Comparison of ENCODE assay signal across 21 cellular contexts in the genomic region with DNA sequence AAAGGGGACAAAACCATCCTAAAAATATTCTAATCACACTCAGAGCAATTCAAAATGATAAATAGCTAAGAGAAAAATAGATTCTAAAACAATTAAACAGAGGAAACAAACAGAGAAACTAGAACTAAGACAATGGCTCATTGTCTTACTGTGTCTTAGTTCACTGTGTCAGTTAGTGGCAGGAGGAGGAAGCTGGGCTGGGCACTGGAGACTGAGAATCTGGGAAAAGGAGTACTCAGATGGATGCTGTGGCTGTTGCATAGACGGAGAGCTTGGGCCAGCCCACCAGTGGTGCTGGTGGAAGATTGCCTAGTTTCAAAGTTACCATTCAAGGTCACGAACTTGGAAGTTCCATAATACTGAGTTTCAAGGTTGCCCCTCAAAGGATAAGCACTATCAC.
DNase-seq lines count a peak whose midpoint lies in the region; ATAC-seq and TF ChIP-seq lines count a peak whose summit lies in the region.
"Had no signal": no experiment of that assay in that cellular context is flagged by ENCODE, and none has a peak within 500 bp of the region (broad histone marks: within the 10 kb centered on the region; RNA-seq: fewer than 3 reads in every experiment).

No MANE protein-coding gene starts in this region.

- H3K27me3 Mint-ChIP-seq in nephron progenitor cell (ENCODE audit: low read depth, poor library complexity): peaks cover 7% of the 10 kb centered on the region
- H3K27me3 Mint-ChIP-seq: activated naive CD8-positive, alpha-beta T cell; brain had no signal

- no peak for TF ChIP-seq POLR2A in transverse colon (IDR thresholded peaks at IDR 0.05)

- no peak for ATAC-seq in GM21528 (IDR thresholded peaks at IDR 0.05; ENCODE audit: low FRiP score, unreplicated experiment)
- ATAC-seq in HG03457 (IDR thresholded peaks at IDR 0.05; ENCODE audit: unreplicated experiment): no peak
- ATAC-seq: naive thymus-derived CD8-positive, alpha-beta T cell had no signal

- H3K36me3 ChIP-seq in transverse colon: no peaks in the 10 kb centered on the region
- H3K36me3 ChIP-seq: colonic mucosa had no signal

- TF ChIP-seq CTCF in nephron progenitor cell (IDR thresholded peaks at IDR 0.05) (no peak), transverse colon (IDR thresholded peaks at IDR 0.05) (no peak)

- H3K27ac ChIP-seq in transverse colon: peak overlapping the region; percentile 57 to 72 (median 60)
- H3K27ac ChIP-seq: C4-2B, colonic mucosa had no signal

- no peaks in the 10 kb centered on the region for H3K27me3 ChIP-seq in transverse colon
- H3K27me3 ChIP-seq: colonic mucosa had no signal

- no peaks in the 10 kb centered on the region for H3K9me3 ChIP-seq in transverse colon
- H3K9me3 ChIP-seq: colonic mucosa had no signal

- H3K36me3 Mint-ChIP-seq in nephron progenitor cell (ENCODE audit: low read depth): no peaks in the 10 kb centered on the region
- H3K36me3 Mint-ChIP-seq: activated naive CD8-positive, alpha-beta T cell; brain; naive thymus-derived CD8-positive, alpha-beta T cell had no signal

- peaks cover 100% of the 10 kb centered on the region for H3K4me1 Mint-ChIP-seq in nephron progenitor cell

- no peak overlapping the region for H3K4me3 Mint-ChIP-seq in nephron progenitor cell
- H3K4me3 Mint-ChIP-seq: activated naive CD8-positive, alpha-beta T cell; naive thymus-derived CD8-positive, alpha-beta T cell had no signal

- peaks cover 6 to 69% (median 27%) of the 10 kb centered on the region in 4 donors for H3K4me1 ChIP-seq in transverse colon

- WGBS in transverse colon (ENCODE audit: low coverage in 1 of 2), 2 donors: 67 to 79% methylated on average over 1 to 2 of the region's 2 CpGs

- TF ChIP-seq EP300 in transverse colon (IDR thresholded peaks at IDR 0.05; ENCODE audit: low read depth): no peak

- intact Hi-C loops in transverse colon (cut with DNase I; ENCODE audit: low total_unique reads): no loop called here

- peak overlapping the region; percentile 94 for H3K27ac Mint-ChIP-seq in nephron progenitor cell
- H3K27ac Mint-ChIP-seq: activated naive CD8-positive, alpha-beta T cell had no signal

- H3K9me3 Mint-ChIP-seq in nephron progenitor cell: no peaks in the 10 kb centered on the region
- H3K9me3 Mint-ChIP-seq: brain; naive thymus-derived CD8-positive, alpha-beta T cell had no signal

- in situ Hi-C loops in transverse colon (cut with MboI; ENCODE audit: low pct_ligation_motif_present in 1 of 4, low pct_unique_long_range_greater_than_20kb in 1 of 4, low sequenced_read_pairs in 3 of 4) (no loop called here), KBM-7 (cut with MboI; ENCODE audit: low pct_unique_long_range_greater_than_20kb, low sequenced_read_pairs) (no loop called here)

- peak; percentile 41 for DNase-seq in HT-29 (ENCODE audit: low spot score)
- DNase-seq in globus pallidus (ENCODE audit: low spot score): peak; percentile 89
- no peak for DNase-seq in nephron progenitor cell
- peak; percentile 51 for DNase-seq in transverse colon
- DNase-seq in KBM-7: no peak
- DNase-seq in NOMO-1 treated with DMSO at 0.1 percent for 48 hours (lab: John Stamatoyannopoulos, UW; ENCODE audit: unreplicated experiment): no peak
- DNase-seq: activated CD4-positive, alpha-beta T cell treated with anti-CD3 and anti-CD28 coated beads for 4 hours; colonic mucosa; kidney; MM.1S; naive thymus-derived CD8-positive, alpha-beta T cell; NCI-H146; NCI-H69; Right ventricle myocardium superior; stimulated activated CD4-positive, alpha-beta T cell treated with anti-CD3 and anti-CD28 coated beads, Interleukin-1b, Interleukin-23, amount 100 ng/mL, for 48 hours; stimulated activated naive CD4-positive, alpha-beta T cell had no signal

- no peak overlapping the region for H3K4me3 ChIP-seq in transverse colon
- H3K4me3 ChIP-seq: colonic mucosa had no signal

Comparison
In these comparisons a context has a peak if more than half of its experiments do, and no peak if none do; other contexts are left out.
1. DNase-seq: peak in HT-29 (single experiment), globus pallidus (single experiment) and transverse colon (single experiment); none in nephron progenitor cell (single experiment), KBM-7 (single experiment) and NOMO-1 treated with DMSO at 0.1 percent for 48 hours (single experiment).